Comparison of ENCODE assay signal across 1 cellular context in the genomic region with DNA sequence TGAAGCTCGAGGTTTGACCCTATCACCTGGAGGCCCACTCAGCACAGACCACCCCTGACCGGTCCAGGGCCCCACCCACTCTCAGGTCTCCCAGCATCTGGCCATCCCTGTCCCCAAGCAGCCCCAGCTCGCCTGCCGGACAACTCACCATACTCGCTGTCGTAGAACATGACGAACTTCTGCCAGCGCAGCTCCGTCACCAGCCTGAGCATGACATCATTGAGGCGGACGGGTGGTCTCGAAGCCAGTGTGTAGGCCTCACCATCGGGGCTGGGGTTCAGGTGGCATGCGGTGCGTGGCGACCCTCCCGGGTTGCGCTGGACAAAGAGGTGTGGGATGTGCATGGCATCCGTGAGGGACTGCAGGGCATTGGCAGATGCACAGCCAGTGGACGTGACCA.
TF ChIP-seq lines count a peak whose summit lies in the region.

No MANE protein-coding gene starts in this region.

TF ChIP-seq in IMR-90, 13 proteins besides CTCF, POLR2A, EP300 and RAD21:
- no peak for TF ChIP-seq RCOR1 (IDR thresholded peaks at IDR 0.05; ENCODE audit: insufficient replicate concordance, low read length)
- TF ChIP-seq SMC3 (IDR thresholded peaks at IDR 0.05; ENCODE audit: low read depth, low read length), result no peak
- no peak for TF ChIP-seq MAFK (IDR thresholded peaks at IDR 0.05; ENCODE audit: low read depth, low read length)
- TF ChIP-seq MXI1 (IDR thresholded peaks at IDR 0.05; ENCODE audit: borderline replicate concordance, low read depth, low read length), result no peak
- no peak for TF ChIP-seq RFX5 (IDR thresholded peaks at IDR 0.05; ENCODE audit: low read depth, low read length)
